ENCODE assay signal across 1 cellular context in the genomic region with DNA sequence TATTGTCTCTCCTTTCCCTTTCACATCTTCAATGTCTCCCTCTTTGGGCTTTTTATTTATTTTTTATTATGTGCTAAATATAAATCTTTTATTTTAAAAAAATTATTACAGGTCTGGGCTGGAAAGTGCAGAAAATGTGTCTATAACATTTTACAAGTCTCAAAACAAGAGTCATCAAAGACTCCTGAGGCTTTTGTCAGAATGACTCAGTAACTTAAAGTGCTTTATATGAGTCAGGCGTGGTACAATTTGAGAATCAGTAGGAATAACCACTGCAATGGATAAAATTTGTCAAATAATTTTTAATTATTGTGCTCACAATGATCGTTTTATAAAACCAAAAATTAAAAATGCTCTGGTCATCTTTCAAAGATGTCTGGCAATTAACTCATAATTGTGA.
TF ChIP-seq lines count a peak whose summit lies in the region.

No MANE protein-coding gene starts in this region.

TF ChIP-seq in IMR-90, 13 proteins besides CTCF, POLR2A, EP300 and RAD21:
- TF ChIP-seq CHD1 (IDR thresholded peaks at IDR 0.05; ENCODE audit: low read depth, low read length) (no peak), FOS (IDR thresholded peaks at IDR 0.05; ENCODE audit: low read depth, low read length) (no peak), SMC3 (IDR thresholded peaks at IDR 0.05; ENCODE audit: low read depth, low read length) (no peak), CEBPB (IDR thresholded peaks at IDR 0.05; ENCODE audit: low read depth, low read length) (no peak), RCOR1 (IDR thresholded peaks at IDR 0.05; ENCODE audit: insufficient replicate concordance, low read length) (no peak), BHLHE40 (IDR thresholded peaks at IDR 0.05; ENCODE audit: low read depth, low read length) (no peak), ELK1 (IDR thresholded peaks at IDR 0.05; ENCODE audit: borderline replicate concordance, low read depth, low read length) (no peak)
